Comparison of ENCODE assay signal across 10 cellular contexts in genomic region chr7:42677751-42678231, GRCh38.
DNase-seq lines count a peak whose midpoint lies in the region; ATAC-seq and TF ChIP-seq lines count a peak whose summit lies in the region.
"Had no signal": no experiment of that assay in that cellular context is flagged by ENCODE, and none has a peak within 500 bp of the region (broad histone marks: within the 10 kb centered on the region; RNA-seq: fewer than 3 reads in every experiment).

No MANE protein-coding gene starts in this region.

- ATAC-seq in GM21528 (IDR thresholded peaks at IDR 0.05; ENCODE audit: low FRiP score, unreplicated experiment) (no peak), GM21825 (IDR thresholded peaks at IDR 0.05; ENCODE audit: unreplicated experiment) (no peak)

- DNase-seq in RPMI8226 (peak; percentile 32), fibroblast of pulmonary artery (ENCODE audit: low read depth) (peak; percentile 91), GM19238 (ENCODE audit: insufficient read length, low spot score) (no peak)
- no peak for DNase-seq in activated naive CD4-positive, alpha-beta T cell treated with anti-CD3 and anti-CD28 coated beads, Interleukin-2, amount 50 U/mL, for 16 hours
- DNase-seq: effector memory CD4-positive, alpha-beta T cell had no signal

- H3K4me2 ChIP-seq in BLaER1 treated with 17β-estradiol and CSF1 and Interleukin-3, amounts not matched to agents 10 nM and 100 nM = peak overlapping the region in 8 of 11 experiments; percentile 6 to 46 (median 26); a peak in 14 of 22 replicates

- no peak overlapping the region for H3K9ac ChIP-seq in BLaER1 treated with 17β-estradiol and CSF1 and Interleukin-3, amounts not matched to agents 10 nM and 100 nM
- no peak overlapping the region for H3K9ac ChIP-seq in rectal smooth muscle tissue (ENCODE audit: low read length)

- H3K4me1 ChIP-seq in BLaER1 treated with 17β-estradiol and CSF1 and Interleukin-3, amounts not matched to agents 10 nM and 100 nM = peaks cover 10 to 24% (median 17%) of the 10 kb centered on the region in 10 experiments; a peak in 17 of 20 replicates
- peaks cover 26% of the 10 kb centered on the region for H3K4me1 ChIP-seq in rectal smooth muscle tissue (ENCODE audit: control insufficient read depth, insufficient read depth, low read length)

- no peak overlapping the region for H3K4me3 ChIP-seq in BLaER1 treated with 17β-estradiol and CSF1 and Interleukin-3, amounts not matched to agents 10 nM and 100 nM
- no peak overlapping the region for H3K4me3 ChIP-seq in fibroblast of pulmonary artery (replicated peaks; ENCODE audit: low read depth, low read length)
- H3K4me3 ChIP-seq in rectal smooth muscle tissue (ENCODE audit: low read length) = no peak overlapping the region

- H3K9me3 ChIP-seq in BLaER1 treated with 17β-estradiol and CSF1 and Interleukin-3, amounts not matched to agents 10 nM and 100 nM (replicated peaks in 1 of 11) = peaks cover 0 to 10% (median 6%) of the 10 kb centered on the region in 11 experiments; a peak in 15 of 22 replicates

- H3K27ac ChIP-seq in BLaER1 treated with 17β-estradiol and CSF1 and Interleukin-3, amounts not matched to agents 10 nM and 100 nM = no peak overlapping the region
- H3K27ac ChIP-seq in rectal smooth muscle tissue (ENCODE audit: low read depth, low read length) = peak overlapping the region; percentile 75
- H3K27ac ChIP-seq: C4-2B had no signal

- TF ChIP-seq CTCF in fibroblast of pulmonary artery (IDR thresholded peaks at IDR 0.05; ENCODE audit: low read length, missing control alignments) = no peak

- H3K36me3 ChIP-seq in BLaER1 treated with 17β-estradiol and CSF1 and Interleukin-3, amounts not matched to agents 10 nM and 100 nM = no peaks in the 10 kb centered on the region
- H3K36me3 ChIP-seq in rectal smooth muscle tissue (ENCODE audit: control insufficient read depth, insufficient read depth, low read length) = no peaks in the 10 kb centered on the region

- no peaks in the 10 kb centered on the region for H4K20me1 ChIP-seq in BLaER1 treated with 17β-estradiol and CSF1 and Interleukin-3, amounts not matched to agents 10 nM and 100 nM

- H3K27me3 ChIP-seq in BLaER1 treated with 17β-estradiol and CSF1 and Interleukin-3, amounts not matched to agents 10 nM and 100 nM = no peaks in the 10 kb centered on the region
- no peaks in the 10 kb centered on the region for H3K27me3 ChIP-seq in rectal smooth muscle tissue (ENCODE audit: control insufficient read depth, insufficient read depth, low read length)

Comparison
In these comparisons a context has a peak if more than half of its experiments do, and no peak if none do; other contexts are left out.
1. DNase-seq: peak in RPMI8226 (single experiment) and fibroblast of pulmonary artery (single experiment); none in GM19238 (single experiment) and activated naive CD4-positive, alpha-beta T cell treated with anti-CD3 and anti-CD28 coated beads, Interleukin-2, amount 50 U/mL, for 16 hours (single experiment).